In genomic region chr19:11092181-11092538, GRCh38 we compare ENCODE assay signal across 8 cellular contexts. TPM values are rescaled to one million over a fixed set of nuclear protein-coding genes. Genes with fewer than 3 reads are reported as not detected.
DNase-seq lines count a peak whose midpoint lies in the region; ATAC-seq and TF ChIP-seq lines count a peak whose summit lies in the region.

No MANE protein-coding gene starts in this region.

- DNase-seq in cardiac muscle cell (ENCODE audit: low read depth in 1 of 2, low spot score in 1 of 2) (peak in 1 of 2 donors; percentile 68), left ventricle myocardium superior (no peak), T-helper 22 cell (ENCODE audit: low read depth) (peak; percentile 65), NCI-H2081 treated with DMSO at 0.1 percent for 48 hours (lab: John Stamatoyannopoulos, UW) (no peak)
- peak; percentile 46 to 56 (median 54) for DNase-seq in effector memory CD4-positive, alpha-beta T cell

- H3K27me3 ChIP-seq in cardiac muscle cell: no peaks in the 10 kb centered on the region
- no peaks in the 10 kb centered on the region for H3K27me3 ChIP-seq in effector memory CD4-positive, alpha-beta T cell (replicated peaks; ENCODE audit: control insufficient read depth, insufficient read depth, low read length, poor library complexity, severe bottlenecking)

- H3K4me1 Mint-ChIP-seq in nephron: peaks cover 41% of the 10 kb centered on the region

- H3K4me3 ChIP-seq in cardiac muscle cell: peak overlapping the region; percentile 95
- H3K4me3 ChIP-seq in effector memory CD4-positive, alpha-beta T cell (ENCODE audit: insufficient read depth, low read depth, low read length, poor library complexity, severe bottlenecking): no peak overlapping the region

- intact Hi-C loops in left ventricle myocardium superior (cut with micrococcal nuclease): no loop called here

- peaks cover 28% of the 10 kb centered on the region for H3K36me3 Mint-ChIP-seq in nephron (ENCODE audit: low read depth)

- H3K4me3 Mint-ChIP-seq in nephron: peak overlapping the region; percentile 90 to 96 (median 93)

- peaks cover 22% of the 10 kb centered on the region for H3K4me1 ChIP-seq in cardiac muscle cell (ENCODE audit: low read depth)
- peaks cover 63% of the 10 kb centered on the region for H3K4me1 ChIP-seq in effector memory CD4-positive, alpha-beta T cell (ENCODE audit: control insufficient read depth, insufficient read depth, low read length, poor library complexity, severe bottlenecking)

- peaks cover 24% of the 10 kb centered on the region for H3K36me3 ChIP-seq in cardiac muscle cell
- H3K36me3 ChIP-seq in effector memory CD4-positive, alpha-beta T cell (ENCODE audit: control insufficient read depth, insufficient read depth, low read length): no peaks in the 10 kb centered on the region

- no peaks in the 10 kb centered on the region for H3K27me3 Mint-ChIP-seq in nephron (ENCODE audit: low read depth)

- TF ChIP-seq CTCF in cardiac muscle cell (IDR thresholded peaks at IDR 0.05; ENCODE audit: low read depth, low read length) (no peak), nephron (IDR thresholded peaks at IDR 0.05; ENCODE audit: unreplicated experiment in 3 of 3) (no peak)

- no peaks in the 10 kb centered on the region for H3K9me3 ChIP-seq in cardiac muscle cell (ENCODE audit: low read depth)
- no peaks in the 10 kb centered on the region for H3K9me3 ChIP-seq in effector memory CD4-positive, alpha-beta T cell (ENCODE audit: control insufficient read depth, low read length)

- no peaks in the 10 kb centered on the region for H3K9me3 Mint-ChIP-seq in nephron

- ATAC-seq in left ventricle myocardium superior: no peak
- ATAC-seq in HG02763 (IDR thresholded peaks at IDR 0.05; ENCODE audit: unreplicated experiment): no peak
- no peak for ATAC-seq in HG02981 (IDR thresholded peaks at IDR 0.05; ENCODE audit: unreplicated experiment)

- H3K27ac Mint-ChIP-seq in nephron: peak overlapping the region; percentile 58 to 100 (median 97)

- H3K27ac ChIP-seq in cardiac muscle cell: peak overlapping the region; percentile 100
- H3K27ac ChIP-seq in effector memory CD4-positive, alpha-beta T cell (ENCODE audit: insufficient read depth, low read length, poor library complexity, severe bottlenecking): peak overlapping the region; percentile 97

RNA-seq across cellular contexts. Expression of gene LDLR, which starts 2.9 kb away (rescaled TPM):
- total RNA-seq in cardiac muscle cell: 98.6 and 120 TPM in 2 replicates
- 57.8 and 107 TPM in 2 replicates for polyA plus RNA-seq in cardiac muscle cell
- 8.2 TPM for total RNA-seq in left ventricle myocardium superior

Comparison
In these comparisons a context has a peak if more than half of its experiments do, and no peak if none do; other contexts are left out.
1. RNA of gene LDLR, which starts 2.9 kb away (total RNA-seq): 98.6 to 120 TPM in cardiac muscle cell; 8.2 TPM in left ventricle myocardium superior (single experiment); every median in the first group is over 10 times any median in the second.
2. DNase-seq: peak in T-helper 22 cell (single experiment) and effector memory CD4-positive, alpha-beta T cell (3 of 3); none in left ventricle myocardium superior (single experiment) and NCI-H2081 treated with DMSO at 0.1 percent for 48 hours (single experiment).